In the genomic region with DNA sequence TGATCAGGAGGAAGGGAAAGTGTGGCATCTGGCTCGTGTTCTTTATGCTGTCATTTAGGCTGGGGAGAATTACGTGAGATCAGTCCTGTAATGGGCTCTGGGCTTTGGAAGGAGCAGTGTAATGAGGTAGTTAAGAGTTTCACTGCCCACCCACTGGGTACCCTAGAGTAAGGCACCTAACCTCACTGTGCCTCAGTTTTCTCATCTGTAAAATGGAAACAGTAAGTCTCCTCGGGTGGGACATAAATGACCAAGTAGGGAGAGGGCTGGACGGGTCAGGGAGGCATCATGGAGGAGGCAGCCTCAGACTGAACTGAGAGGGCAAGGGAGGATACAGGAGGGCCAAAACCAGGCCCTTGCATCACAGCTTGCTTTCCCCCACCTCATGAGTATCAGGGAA, we compare ENCODE assay signal across 17 cellular contexts.
DNase-seq lines count a peak whose midpoint lies in the region; ATAC-seq and TF ChIP-seq lines count a peak whose summit lies in the region.
"Had no signal": no experiment of that assay in that cellular context is flagged by ENCODE, and none has a peak within 500 bp of the region (broad histone marks: within the 10 kb centered on the region; RNA-seq: fewer than 3 reads in every experiment).

No MANE protein-coding gene starts in this region.

- CTCF ChIA-PET in CD4-positive, alpha-beta memory T cell (lab: Charles Lee; ENCODE audit: partially characterized antibody) = interaction anchor here (1.5 kb wide), 1 partner anchor 23 kb away, joined by 5 read pairs; no protein-coding TSS in a partner anchor

- no peaks in the 10 kb centered on the region for H3K4me1 ChIP-seq in CD4-positive, alpha-beta memory T cell (ENCODE audit: insufficient read depth, low read length)
- H3K4me1 ChIP-seq in ascending aorta (peaks cover 26 to 51% of the 10 kb centered on the region in 2 donors), gastroesophageal sphincter (peaks cover 12 to 91% (median 50%) of the 10 kb centered on the region in 3 donors)

- H3K9me3 ChIP-seq in CD4-positive, alpha-beta memory T cell (ENCODE audit: control insufficient read depth in 1 of 2, low read length in 2 of 2) = no peaks in the 10 kb centered on the region
- H3K9me3 ChIP-seq in ascending aorta (no peaks in the 10 kb centered on the region), gastroesophageal sphincter (no peaks in the 10 kb centered on the region)

- H3K4me3 Mint-ChIP-seq in CD4-positive, alpha-beta memory T cell = no peak overlapping the region
- no peak overlapping the region for H3K4me3 Mint-ChIP-seq in stimulated activated effector memory CD8-positive, alpha-beta T cell treated with anti-CD3 and anti-CD28 coated beads, Interleukin-12 subunit alpha, Interleukin-12 subunit beta, amount 100 ng/mL, for 72 hours
- H3K4me3 Mint-ChIP-seq: CD14-positive monocyte had no signal

- H3K36me3 ChIP-seq in CD4-positive, alpha-beta memory T cell (ENCODE audit: insufficient read depth, low read length) = peaks cover 42% of the 10 kb centered on the region
- H3K36me3 ChIP-seq in ascending aorta (peaks cover 15 to 37% of the 10 kb centered on the region in 2 donors), gastroesophageal sphincter (peaks cover 0 to 25% of the 10 kb centered on the region in 2 donors)

- no peaks in the 10 kb centered on the region for H3K9me3 Mint-ChIP-seq in CD4-positive, alpha-beta memory T cell
- H3K9me3 Mint-ChIP-seq in stimulated activated effector memory CD8-positive, alpha-beta T cell treated with anti-CD3 and anti-CD28 coated beads, Interleukin-12 subunit alpha, Interleukin-12 subunit beta, amount 100 ng/mL, for 72 hours = no peaks in the 10 kb centered on the region
- H3K9me3 Mint-ChIP-seq: CD14-positive monocyte had no signal

- TF ChIP-seq CTCF in ascending aorta (IDR thresholded peaks at IDR 0.05) (no peak), gastroesophageal sphincter (IDR thresholded peaks at IDR 0.05) (no peak)

- no peak overlapping the region for H3K4me3 ChIP-seq in CD4-positive, alpha-beta memory T cell (ENCODE audit: low read length in 2 of 2)
- H3K4me3 ChIP-seq in ascending aorta (no peak overlapping the region), gastroesophageal sphincter (no peak overlapping the region)

- TF ChIP-seq EP300 in gastroesophageal sphincter (IDR thresholded peaks at IDR 0.05) = no peak

- POLR2A ChIA-PET in CD4-positive, alpha-beta memory T cell (lab: Charles Lee; ENCODE audit: partially characterized antibody) = no interaction called here

- no peak for DNase-seq in CD4-positive, alpha-beta memory T cell
- DNase-seq in ascending aorta (ENCODE audit: low spot score in 2 of 2) (no peak), erythroblast (lab: John Stamatoyannopoulos, UW) (no peak)
- no peak for DNase-seq in stimulated activated effector memory CD8-positive, alpha-beta T cell treated with anti-CD3 and anti-CD28 coated beads, Interleukin-12 subunit alpha, Interleukin-12 subunit beta, amount 100 ng/mL, for 72 hours (ENCODE audit: low spot score in 2 of 2)
- DNase-seq: DMS79 treated with DMSO at 0.1 percent for 48 hours, Karpas-422, MM.1S, NCI-H1105, NCI-H187, NCI-H2171, NCI-H446 treated with DMSO at 0.1 percent for 48 hours, SHP77 treated with DMSO at 0.1 percent for 48 hours had no signal

- ATAC-seq in gastroesophageal sphincter (no peak), GM21825 (IDR thresholded peaks at IDR 0.05; ENCODE audit: unreplicated experiment) (no peak), HG02885 (IDR thresholded peaks at IDR 0.05; ENCODE audit: poor library complexity, unreplicated experiment) (no peak), HG03439 (IDR thresholded peaks at IDR 0.05; ENCODE audit: unreplicated experiment) (no peak)
- no peak for ATAC-seq in stimulated activated effector memory CD8-positive, alpha-beta T cell treated with anti-CD3 and anti-CD28 coated beads, Interleukin-12 subunit alpha, Interleukin-12 subunit beta, amount 100 ng/mL, for 72 hours

- intact Hi-C loops in CD4-positive, alpha-beta memory T cell (cut with micrococcal nuclease) = no loop called here
- intact Hi-C loops in ascending aorta (cut with DNase I) = no loop called here

- peaks cover 4 to 8% (median 4%) of the 10 kb centered on the region in 4 donors for H3K4me1 Mint-ChIP-seq in CD4-positive, alpha-beta memory T cell
- peaks cover 14% of the 10 kb centered on the region for H3K4me1 Mint-ChIP-seq in stimulated activated effector memory CD8-positive, alpha-beta T cell treated with anti-CD3 and anti-CD28 coated beads, Interleukin-12 subunit alpha, Interleukin-12 subunit beta, amount 100 ng/mL, for 72 hours

- no peaks in the 10 kb centered on the region for H3K27me3 ChIP-seq in CD4-positive, alpha-beta memory T cell (ENCODE audit: insufficient read depth, low read length)
- no peaks in the 10 kb centered on the region for H3K27me3 ChIP-seq in ascending aorta
- H3K27me3 ChIP-seq in gastroesophageal sphincter = no peaks in the 10 kb centered on the region

- H3K36me3 Mint-ChIP-seq in CD4-positive, alpha-beta memory T cell = peaks cover 39 to 79% of the 10 kb centered on the region in 2 donors
- H3K36me3 Mint-ChIP-seq in stimulated activated effector memory CD8-positive, alpha-beta T cell treated with anti-CD3 and anti-CD28 coated beads, Interleukin-12 subunit alpha, Interleukin-12 subunit beta, amount 100 ng/mL, for 72 hours = peaks cover 79% of the 10 kb centered on the region

- H3K27ac Mint-ChIP-seq in CD4-positive, alpha-beta memory T cell = peak overlapping the region in 4 of 7 donors; percentile 3 to 80 (median 37)
- H3K27ac Mint-ChIP-seq in stimulated activated effector memory CD8-positive, alpha-beta T cell treated with anti-CD3 and anti-CD28 coated beads, Interleukin-12 subunit alpha, Interleukin-12 subunit beta, amount 100 ng/mL, for 72 hours = peak overlapping the region; percentile 74

- no peak overlapping the region for H3K27ac ChIP-seq in CD4-positive, alpha-beta memory T cell (ENCODE audit: low read depth, low read length)
- H3K27ac ChIP-seq in ascending aorta (peak overlapping the region; percentile 49 to 71), gastroesophageal sphincter (peak overlapping the region; percentile 22 to 96 (median 88))

- no peaks in the 10 kb centered on the region for H3K27me3 Mint-ChIP-seq in CD4-positive, alpha-beta memory T cell

- TF ChIP-seq POLR2A in gastroesophageal sphincter (IDR thresholded peaks at IDR 0.05) (no peak), erythroblast (IDR thresholded peaks at IDR 0.05; ENCODE audit: low read length) (no peak)

- 60 to 88% methylated on average over 1 to 2 of the region's 4 CpGs for WGBS in gastroesophageal sphincter (ENCODE audit: low coverage in 1 of 2), 2 donors
